25 cellular contexts compared by ENCODE assay signal in the genomic region with DNA sequence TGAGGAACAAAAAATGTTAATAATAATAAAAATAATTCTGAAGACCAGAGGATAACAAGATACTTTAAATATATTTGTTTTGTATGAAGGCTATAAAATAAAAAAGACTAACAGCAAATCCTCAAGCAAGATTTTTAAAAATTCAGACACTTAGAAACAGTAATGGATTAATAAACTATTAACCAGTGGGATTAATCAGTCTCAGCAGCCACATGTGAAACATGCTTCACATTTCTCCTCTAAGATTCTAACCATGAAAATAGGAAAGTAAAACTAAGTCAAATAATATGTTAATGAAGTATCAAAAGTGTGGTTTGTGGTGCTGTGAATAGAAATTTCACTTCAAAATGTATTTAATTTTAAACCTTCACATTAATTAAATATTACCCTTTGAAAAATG. TPM values are rescaled to one million over a fixed set of nuclear protein-coding genes. Genes with fewer than 3 reads are reported as not detected.
DNase-seq lines count a peak whose midpoint lies in the region; ATAC-seq, FAIRE-seq and TF ChIP-seq lines count a peak whose summit lies in the region.
"Had no signal": no experiment of that assay in that cellular context is flagged by ENCODE, and none has a peak within 500 bp of the region (broad histone marks: within the 10 kb centered on the region; RNA-seq: fewer than 3 reads in every experiment).

No MANE protein-coding gene starts in this region.

- H3K9me3 Mint-ChIP-seq in HFFc6: no peaks in the 10 kb centered on the region

- H3K4me1 ChIP-seq in skeletal muscle satellite cell (ENCODE audit: control insufficient read depth, insufficient read depth, low read length) (peaks cover 61% of the 10 kb centered on the region), tibial nerve (peaks cover 0 to 81% (median 17%) of the 10 kb centered on the region in 4 donors)
- H3K4me1 ChIP-seq: prostate gland had no signal

- H3K9me3 ChIP-seq in skeletal muscle satellite cell (replicated peaks; ENCODE audit: low read length) (no peaks in the 10 kb centered on the region), tibial nerve (no peaks in the 10 kb centered on the region)
- H3K9me3 ChIP-seq: prostate gland, stomach, upper lobe of left lung had no signal

- peaks cover 87% of the 10 kb centered on the region for H3K4me1 Mint-ChIP-seq in HFFc6 (ENCODE audit: low read depth)

- H3K36me3 ChIP-seq in skeletal muscle satellite cell (ENCODE audit: insufficient read depth, low read length) (peaks cover 3% of the 10 kb centered on the region), tibial nerve (peaks cover 0 to under 1% (median 0%) of the 10 kb centered on the region in 3 donors)
- H3K36me3 ChIP-seq: prostate gland had no signal

- H3K27me3 Mint-ChIP-seq in HFFc6 (ENCODE audit: insufficient read depth): no peaks in the 10 kb centered on the region

- H3K4me3 Mint-ChIP-seq in HFFc6: peak overlapping the region; percentile 22; the same call in 1 of the 2 replicates

- no peak for TF ChIP-seq POLR2A in tibial nerve (IDR thresholded peaks at IDR 0.05)

- no peaks in the 10 kb centered on the region for H3K27me3 ChIP-seq in skeletal muscle satellite cell (ENCODE audit: control insufficient read depth, insufficient read depth, low read length)
- no peaks in the 10 kb centered on the region for H3K27me3 ChIP-seq in tibial nerve
- H3K27me3 ChIP-seq: upper lobe of left lung had no signal

- H3K4me3 ChIP-seq in skeletal muscle satellite cell (ENCODE audit: low read length): no peak overlapping the region
- H3K4me3 ChIP-seq in tibial nerve: no peak overlapping the region
- H3K4me3 ChIP-seq: prostate gland, skin epidermis, stomach, upper lobe of left lung had no signal

- DNase-seq in HFFc6 (no peak), fibroblast of peridontal ligament (ENCODE audit: extremely low read depth) (peak; percentile 35), NCI-H510A treated with DMSO at 0.1 percent for 48 hours (lab: John Stamatoyannopoulos, UW) (no peak), tibial nerve (ENCODE audit: low spot score in 2 of 2) (no peak)
- DNase-seq: activated CD4-positive, alpha-beta T cell treated with anti-CD3 and anti-CD28 coated beads, Interleukin-2, amount 50 U/mL, for 48 hours; activated gamma-delta T cell treated with Interleukin-2 at 50 U/mL for 16 hours; AML-193; amniotic stem cell; central memory CD4-positive, alpha-beta T cell; COR-L47; MM.1S; NCI-H1436; NCI-H2171; Right ventricle myocardium superior; stimulated activated CD4-positive, alpha-beta T cell treated with anti-CD3 and anti-CD28 coated beads, Interleukin-4, amount 100 ng/mL, for 24 hours; stomach; upper lobe of left lung; WERI-Rb-1 had no signal

- no peak for ATAC-seq in HG02642 (IDR thresholded peaks at IDR 0.05; ENCODE audit: poor library complexity, unreplicated experiment)
- ATAC-seq: esophagus mucosa had no signal

- TF ChIP-seq EP300 in tibial nerve (IDR thresholded peaks at IDR 0.05): no peak

- peak overlapping the region in 2 of 4 donors; percentile 36 to 89 for H3K27ac ChIP-seq in tibial nerve
- H3K27ac ChIP-seq: upper lobe of left lung, WERI-Rb-1 had no signal

- peak overlapping the region; percentile 30 for H3K4me2 ChIP-seq in skeletal muscle satellite cell (ENCODE audit: low read length)

- H3K9ac ChIP-seq in skeletal muscle satellite cell (ENCODE audit: low read depth, low read length): peak overlapping the region; percentile 43

- TF ChIP-seq CTCF in HFFc6 (IDR thresholded peaks at IDR 0.05) (no peak), tibial nerve (IDR thresholded peaks at IDR 0.05) (no peak)

- H3K27ac Mint-ChIP-seq in HFFc6: peak overlapping the region; percentile 78

- peak; percentile 45 for FAIRE-seq in TTC549 (lab: Jason Lieb, UNC)

- H3K36me3 Mint-ChIP-seq in HFFc6 (ENCODE audit: low read depth): peaks cover 4% of the 10 kb centered on the region; the same call in 1 of the 2 replicates

RNA-seq across cellular contexts. Expression of gene KCNRG, which starts 57.4 kb away (rescaled TPM):
- 1 to 10 TPM in 1 of 6 experiments, under 1 TPM in 4, not detected in 1; 0.17 to 1.3 (median 0.30) TPM for total RNA-seq in HFFc6 (2021; fragmentation: NEBNext Ultra II Directional; extraction: Animal tissue kit (Norgen Biotek cat#: 25700))
- total RNA-seq in skeletal muscle satellite cell (2012; rRNA removed): 2.0 TPM in 1 of 2 replicates, not detected in the other
- total RNA-seq in tibial nerve: 1 to 10 TPM in 2 of 4 donors, under 1 TPM in 2; 0.60 to 2.4 (median 1.6) TPM
- total RNA-seq: T-helper 1 cell treated with Interleukin-12 subunit alpha and Interleukin-12 subunit beta and Interleukin-4 antibody, amounts not matched to agents 30 ng/mL and 1 ng/mL, for 36 hours had no signal
